Comparison of ENCODE assay signal across 7 cellular contexts in the genomic region with DNA sequence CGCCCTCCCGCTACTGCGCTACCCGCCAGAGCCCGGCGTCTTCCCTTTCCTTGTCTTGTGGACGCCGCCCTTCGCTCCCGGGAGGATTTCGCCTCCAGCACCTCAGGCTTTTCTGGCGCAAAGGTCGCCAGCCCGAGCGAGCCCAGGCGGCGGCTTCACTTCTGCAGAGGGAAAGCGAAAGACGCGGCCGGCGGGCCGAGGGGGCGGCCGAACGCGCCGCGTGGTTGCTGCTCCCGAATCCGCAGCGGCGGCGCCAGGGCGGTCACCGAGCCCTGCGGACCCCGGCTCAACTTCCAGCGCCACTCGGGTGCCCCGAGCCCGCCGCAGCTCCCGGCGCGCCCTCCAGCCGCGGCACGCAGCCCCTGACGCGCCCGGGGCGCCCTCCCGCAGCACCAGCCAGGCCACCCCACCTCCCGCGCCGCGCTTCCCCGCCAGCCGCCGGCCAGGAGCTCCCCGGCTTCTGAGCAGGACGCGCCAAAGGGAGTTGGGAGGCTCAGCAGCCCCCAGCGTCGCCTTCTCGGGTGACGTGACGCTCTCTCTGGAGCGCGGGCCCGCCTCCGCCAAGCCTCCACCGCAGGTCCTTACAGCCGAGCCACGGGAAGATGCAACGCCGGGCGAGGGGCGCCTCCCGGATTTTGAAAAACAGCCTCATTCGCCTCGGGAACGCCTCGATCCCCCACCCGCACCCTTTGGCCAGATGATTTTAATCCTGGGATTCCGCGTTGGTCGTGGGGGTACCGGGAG.
DNase-seq lines count a peak whose midpoint lies in the region; ATAC-seq and TF ChIP-seq lines count a peak whose summit lies in the region.

No MANE protein-coding gene starts in this region.

- H3K27ac Mint-ChIP-seq in stimulated activated naive B cell treated with anti-CD40 and anti-IgM and Interleukin-4, amounts not matched to agents 10 μg/mL and 1 μg/mL and 100 μg/mL, for 72 hours = no peak overlapping the region

- no peaks in the 10 kb centered on the region for H3K79me2 ChIP-seq in Karpas-422 (ENCODE audit: low read length)

- no peaks in the 10 kb centered on the region for H4K20me1 ChIP-seq in Karpas-422 (ENCODE audit: insufficient read depth, low read depth, low read length)

- H3K4me3 Mint-ChIP-seq in stimulated activated naive B cell treated with anti-CD40 and anti-IgM and Interleukin-4, amounts not matched to agents 10 μg/mL and 1 μg/mL and 100 μg/mL, for 72 hours = peak overlapping the region; percentile 76 to 78

- DNase-seq in NCI-H69 (lab: John Stamatoyannopoulos, UW) (peak; percentile 85), colonic mucosa (peak; percentile 82), Karpas-422 (no peak)
- DNase-seq in stimulated activated naive B cell treated with anti-CD40 and anti-IgM and Interleukin-4, amounts not matched to agents 10 μg/mL and 1 μg/mL and 100 μg/mL, for 72 hours = peak; percentile 0

- H3K9ac ChIP-seq in colonic mucosa (ENCODE audit: low read depth in 2 of 2, low read length in 2 of 2) = peak overlapping the region; percentile 75 to 81
- H3K9ac ChIP-seq in Karpas-422 (ENCODE audit: low read length) = no peak overlapping the region

- TF ChIP-seq CTCF in colonic mucosa (IDR thresholded peaks at IDR 0.05) = no peak

- peak; percentile 24 for ATAC-seq in GM18502 (IDR thresholded peaks at IDR 0.05; ENCODE audit: poor library complexity, unreplicated experiment)
- peak; percentile 15 to 24 for ATAC-seq in stimulated activated naive B cell treated with anti-CD40 and anti-IgM and Interleukin-4, amounts not matched to agents 10 μg/mL and 1 μg/mL and 100 μg/mL, for 72 hours (replicated peaks)
- no peak for ATAC-seq in GM18519 (IDR thresholded peaks at IDR 0.05; ENCODE audit: low FRiP score, unreplicated experiment)

- H3K36me3 ChIP-seq in colonic mucosa = no peaks in the 10 kb centered on the region
- no peaks in the 10 kb centered on the region for H3K36me3 ChIP-seq in Karpas-422 (ENCODE audit: insufficient read depth, low read length)

- H3K9me2 ChIP-seq in Karpas-422 (replicated peaks; ENCODE audit: insufficient read depth, low read length) = no peaks in the 10 kb centered on the region

- H3K27me3 ChIP-seq in colonic mucosa = no peaks in the 10 kb centered on the region
- H3K27me3 ChIP-seq in layer of hippocampus (ENCODE audit: control insufficient read depth, insufficient read depth, low read length) = no peaks in the 10 kb centered on the region
- no peaks in the 10 kb centered on the region for H3K27me3 ChIP-seq in Karpas-422 (ENCODE audit: low read length)

- peaks cover 0 to 6% of the 10 kb centered on the region in 2 donors for H3K4me1 Mint-ChIP-seq in stimulated activated naive B cell treated with anti-CD40 and anti-IgM and Interleukin-4, amounts not matched to agents 10 μg/mL and 1 μg/mL and 100 μg/mL, for 72 hours

- H3K27ac ChIP-seq in colonic mucosa = peak overlapping the region; percentile 88
- peak overlapping the region; percentile 46 for H3K27ac ChIP-seq in layer of hippocampus (ENCODE audit: low read depth, low read length)
- H3K27ac ChIP-seq in Karpas-422 (ENCODE audit: low read length) = no peak overlapping the region

- peak overlapping the region; percentile 63 for H3K4me3 ChIP-seq in colonic mucosa
- H3K4me3 ChIP-seq in Karpas-422 (ENCODE audit: low read length) = no peak overlapping the region

- H3K36me3 Mint-ChIP-seq in stimulated activated naive B cell treated with anti-CD40 and anti-IgM and Interleukin-4, amounts not matched to agents 10 μg/mL and 1 μg/mL and 100 μg/mL, for 72 hours = no peaks in the 10 kb centered on the region

- H3K4me2 ChIP-seq in Karpas-422 (ENCODE audit: low read depth, low read length, poor library complexity, severe bottlenecking) = no peak overlapping the region

- no peaks in the 10 kb centered on the region for H3K9me3 Mint-ChIP-seq in stimulated activated naive B cell treated with anti-CD40 and anti-IgM and Interleukin-4, amounts not matched to agents 10 μg/mL and 1 μg/mL and 100 μg/mL, for 72 hours

- H3K9me3 ChIP-seq in colonic mucosa (no peaks in the 10 kb centered on the region), Karpas-422 (ENCODE audit: low read length) (no peaks in the 10 kb centered on the region)

- H3K27me3 Mint-ChIP-seq in stimulated activated naive B cell treated with anti-CD40 and anti-IgM and Interleukin-4, amounts not matched to agents 10 μg/mL and 1 μg/mL and 100 μg/mL, for 72 hours = peaks cover 27 to 40% of the 10 kb centered on the region in 2 donors

- intact Hi-C loops in colonic mucosa (cut with DNase I) = no loop called here

- H3K4me1 ChIP-seq in colonic mucosa (peaks cover 7% of the 10 kb centered on the region), Karpas-422 (ENCODE audit: low read length) (no peaks in the 10 kb centered on the region)

- H2AFZ ChIP-seq in Karpas-422 (ENCODE audit: low read length) = no peak overlapping the region
